ENCODE assay signal across 10 cellular contexts in the genomic region with DNA sequence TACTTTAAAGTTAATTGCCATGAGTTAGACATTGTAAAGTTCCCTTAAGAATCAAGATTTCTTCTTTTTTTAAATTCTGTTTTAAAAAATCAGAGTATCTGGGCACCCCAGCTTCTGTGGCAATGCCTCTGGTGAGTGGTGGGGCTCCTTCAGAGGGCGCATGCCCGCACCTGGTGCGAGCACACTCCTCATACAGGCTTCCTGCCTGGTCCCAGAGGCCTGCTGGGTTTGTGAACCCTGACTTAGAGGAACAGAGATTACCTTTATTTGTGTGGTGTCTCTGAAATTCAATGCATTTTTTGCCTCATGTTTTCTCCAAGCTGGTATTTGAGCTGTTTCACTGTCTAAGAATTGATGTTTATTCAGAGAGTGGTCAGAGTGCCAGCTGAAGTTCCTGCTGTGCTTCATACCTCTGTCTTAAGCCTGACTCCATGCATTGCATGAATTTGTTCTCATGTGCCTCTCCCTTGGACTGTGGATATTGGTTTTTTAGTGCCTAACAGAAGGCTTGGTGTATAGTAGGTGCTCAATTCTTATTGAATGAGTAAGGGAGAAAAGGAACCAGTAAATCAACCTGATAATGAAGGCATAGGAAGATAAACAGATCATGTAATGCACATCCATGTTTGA. TPM values are rescaled to one million over a fixed set of nuclear protein-coding genes. Genes with fewer than 3 reads are reported as not detected.
DNase-seq lines count a peak whose midpoint lies in the region; ATAC-seq and TF ChIP-seq lines count a peak whose summit lies in the region.
"Had no signal": no experiment of that assay in that cellular context is flagged by ENCODE, and none has a peak within 500 bp of the region (broad histone marks: within the 10 kb centered on the region; RNA-seq: fewer than 3 reads in every experiment).

No MANE protein-coding gene starts in this region.

- H3K4me1 ChIP-seq in OCI-LY1 (ENCODE audit: insufficient read depth, low read length, severe bottlenecking) (peaks cover 49% of the 10 kb centered on the region), mesodermal cell (ENCODE audit: control insufficient read depth, insufficient read depth, low read length, poor library complexity, severe bottlenecking) (peaks cover 24% of the 10 kb centered on the region), vagina (peaks cover 40% of the 10 kb centered on the region)

- no peak overlapping the region for H2AFZ ChIP-seq in OCI-LY1 (ENCODE audit: low read length)

- DNase-seq in vagina (ENCODE audit: extremely low spot score in 2 of 2) = no peak
- no peak for DNase-seq in NCI-H748 (lab: John Stamatoyannopoulos, UW; ENCODE audit: unreplicated experiment)
- DNase-seq in LoVo (ENCODE audit: low spot score) = no peak
- DNase-seq in NOMO-1 treated with dmso at 0.1 percent for 144 hours (lab: John Stamatoyannopoulos, UW; ENCODE audit: unreplicated experiment) = no peak
- DNase-seq: brain microvascular endothelial cell, NCI-H446 had no signal

- no peaks in the 10 kb centered on the region for H3F3A ChIP-seq in OCI-LY1 (ENCODE audit: insufficient read depth, low read length)

- peak; percentile 66 for ATAC-seq in GM18517 (IDR thresholded peaks at IDR 0.05; ENCODE audit: unreplicated experiment)
- peak; percentile 55 for ATAC-seq in HG02623 (IDR thresholded peaks at IDR 0.05; ENCODE audit: unreplicated experiment)

- H3K27ac ChIP-seq in OCI-LY1 (ENCODE audit: low read depth, low read length, poor library complexity, severe bottlenecking) (peak overlapping the region; percentile 64), mesodermal cell (ENCODE audit: low read depth, low read length, severe bottlenecking) (peak overlapping the region; percentile 17), vagina (no peak overlapping the region)
- H3K27ac ChIP-seq: brain microvascular endothelial cell had no signal

- H3K79me2 ChIP-seq in OCI-LY1 (ENCODE audit: insufficient read depth, low read length) = 0 out of 2 replicates have a peak, but pooled peaks cover 6% of the 10 kb centered on the region

- no peaks in the 10 kb centered on the region for H3K36me3 ChIP-seq in OCI-LY1 (ENCODE audit: insufficient read depth, low read length)
- H3K36me3 ChIP-seq in mesodermal cell (ENCODE audit: control insufficient read depth, insufficient read depth, low read length) = no peaks in the 10 kb centered on the region
- H3K36me3 ChIP-seq in vagina = no peaks in the 10 kb centered on the region
- H3K36me3 ChIP-seq: brain microvascular endothelial cell had no signal

- no peak overlapping the region for H3K9ac ChIP-seq in OCI-LY1 (ENCODE audit: low read length)

- WGBS in mesodermal cell (ENCODE audit: insufficient coverage in 2 of 2), 2 experiments = 100% methylated on average over 1 to 2 of the region's 3 CpGs

- peak overlapping the region; percentile 16; the same call in 1 of the 2 replicates for H3K4me2 ChIP-seq in OCI-LY1 (ENCODE audit: low read length)

- TF ChIP-seq POLR2A in vagina (IDR thresholded peaks at IDR 0.05) = no peak

- H3K9me3 ChIP-seq in OCI-LY1 (ENCODE audit: low read length) (no peaks in the 10 kb centered on the region), mesodermal cell (ENCODE audit: control insufficient read depth, low read length) (no peaks in the 10 kb centered on the region), vagina (no peaks in the 10 kb centered on the region)

- TF ChIP-seq CTCF in OCI-LY1 (IDR thresholded peaks at IDR 0.05; ENCODE audit: low read length) (no peak), vagina (IDR thresholded peaks at IDR 0.05) (no peak)

- intact Hi-C loops in vagina (cut with DNase I) = no loop called here

- H4K20me1 ChIP-seq in OCI-LY1 (ENCODE audit: insufficient read depth, low read length) = no peaks in the 10 kb centered on the region

- H3K9me2 ChIP-seq in OCI-LY1 (ENCODE audit: low read depth, low read length) = no peaks in the 10 kb centered on the region

- no peaks in the 10 kb centered on the region for H3K27me3 ChIP-seq in OCI-LY1 (ENCODE audit: insufficient read depth, low read length)
- H3K27me3 ChIP-seq in vagina = no peaks in the 10 kb centered on the region
- H3K27me3 ChIP-seq: brain microvascular endothelial cell had no signal

- no peak overlapping the region for H3K4me3 ChIP-seq in OCI-LY1 (ENCODE audit: low read depth, low read length, poor library complexity, severe bottlenecking)
- no peak overlapping the region for H3K4me3 ChIP-seq in mesodermal cell (ENCODE audit: extremely low read depth, insufficient read depth, low read length, poor library complexity, severe bottlenecking)
- no peak overlapping the region for H3K4me3 ChIP-seq in vagina

RNA-seq across cellular contexts. Expression of a gene that starts 28.9 kb away (rescaled TPM):
- 17.7 TPM for polyA plus RNA-seq in mesodermal cell (2013, experiment 1 of 2)
- 15.9 TPM for polyA plus RNA-seq in mesodermal cell (2013, experiment 2 of 2)
- total RNA-seq in vagina = 20.6 TPM
